ENCODE assay signal across 29 cellular contexts in genomic region chr3:114569186-114569585, GRCh38.
DNase-seq lines count a peak whose midpoint lies in the region; FAIRE-seq and TF ChIP-seq lines count a peak whose summit lies in the region.
"Had no signal": no experiment of that assay in that cellular context is flagged by ENCODE, and none has a peak within 500 bp of the region (broad histone marks: within the 10 kb centered on the region; RNA-seq: fewer than 3 reads in every experiment).

No MANE protein-coding gene starts in this region.

- H4K20me1 ChIP-seq in mammary epithelial cell (ENCODE audit: insufficient read depth, low read length) (no peaks in the 10 kb centered on the region), PC-9 (ENCODE audit: insufficient read depth) (no peaks in the 10 kb centered on the region), endothelial cell of umbilical vein (replicated peaks; ENCODE audit: control insufficient read depth, extremely low read depth, insufficient read depth, low read length) (peaks cover 4% of the 10 kb centered on the region)

- no peaks in the 10 kb centered on the region for H3K9me1 ChIP-seq in endothelial cell of umbilical vein (replicated peaks; ENCODE audit: control insufficient read depth, extremely low read depth, insufficient read depth, low read length)

- BruUV-seq in mammary epithelial cell (replicated peaks; lab: Mats Ljungman, UMichigan) = no TSS peak
- no TSS peak for BruUV-seq in PC-9 (replicated peaks; lab: Mats Ljungman, UMichigan)
- no TSS peak for BruUV-seq in endothelial cell of umbilical vein (replicated peaks; lab: Mats Ljungman, UMichigan)

- DNase-seq in mammary epithelial cell = peak; percentile 50
- no peak for DNase-seq in breast epithelium (ENCODE audit: low spot score in 2 of 2)
- DNase-seq in PC-9 = peak; percentile 19 to 36
- peak; percentile 48 for DNase-seq in endothelial cell of umbilical vein (ENCODE audit: low read depth, low spot score)
- DNase-seq in urothelium cell line (ENCODE audit: low spot score) = peak; percentile 14
- no peak for DNase-seq in HEK293T (ENCODE audit: extremely low spot score)
- no peak for DNase-seq in stimulated activated naive CD4-positive, alpha-beta T cell (lab: John Stamatoyannopoulos, UW)
- DNase-seq in right atrium auricular region (ENCODE audit: low spot score) = no peak
- DNase-seq: activated CD4-positive, alpha-beta T cell treated with anti-CD3 and anti-CD28 coated beads, Interleukin-2, amount 10 ng/mL, durations not matched to agents 24 days and 14 days; activated CD8-positive, alpha-beta memory T cell treated with anti-CD3 and anti-CD28 coated beads, Interleukin-2, amount 10 ng/mL, durations not matched to agents 7 days and 5 days; activated naive CD4-positive, alpha-beta T cell treated with Interleukin-2 at 50 U/mL for 16 hours; activated T-cell treated with anti-CD3 and anti-CD28 coated beads, Interleukin-2, amount 50 U/mL, for 72 hours; adrenal gland; BE2C; DMS53; hippocampal formation; immature natural killer cell; Kasumi-1; left ventricle myocardium superior; natural killer cell; occipital lobe; psoas muscle; SHP77; stimulated activated naive CD8-positive, alpha-beta T cell treated with anti-CD3 and anti-CD28 coated beads, Interleukin-15, amount 100 ng/mL, for 72 hours had no signal

- TF ChIP-seq POLR2A in breast epithelium (IDR thresholded peaks at IDR 0.05) = no peak
- TF ChIP-seq POLR2A in endothelial cell of umbilical vein (IDR thresholded peaks at IDR 0.05; ENCODE audit: low read depth, low read length) = no peak

- H3K9me3 ChIP-seq in mammary epithelial cell (replicated peaks; ENCODE audit: insufficient read depth, low read length) (no peaks in the 10 kb centered on the region), breast epithelium (no peaks in the 10 kb centered on the region), PC-9 (ENCODE audit: insufficient read depth, low read depth) (no peaks in the 10 kb centered on the region), endothelial cell of umbilical vein (replicated peaks; ENCODE audit: control insufficient read depth, insufficient read depth, low read length) (no peaks in the 10 kb centered on the region), right atrium auricular region (no peaks in the 10 kb centered on the region)
- H3K9me3 ChIP-seq: adrenal gland, BE2C, psoas muscle, vagina had no signal

- intact Hi-C loops in mammary epithelial cell (cut with micrococcal nuclease) = no loop called here
- intact Hi-C loops in breast epithelium (cut with DNase I; ENCODE audit: low total_unique reads) = no loop called here
- intact Hi-C loops in PC-9 (cut with micrococcal nuclease; ENCODE audit: unreplicated experiment) = no loop called here
- intact Hi-C loops in endothelial cell of umbilical vein (cut with micrococcal nuclease) = loop anchor here (5.0 kb wide), 1 partner anchor 53 kb away; no protein-coding TSS in a partner anchor

- TF ChIP-seq CTCF in mammary epithelial cell (conservative IDR thresholded peaks at IDR 0.05 in 1 of 2, IDR thresholded peaks at IDR 0.05 in 1 of 2; ENCODE audit: extremely low read depth in 1 of 2, insufficient read depth in 1 of 2, low read depth in 1 of 2, low read length in 2 of 2) (no peak), breast epithelium (IDR thresholded peaks at IDR 0.05) (no peak), PC-9 (conservative IDR thresholded peaks at IDR 0.05) (no peak), endothelial cell of umbilical vein (IDR thresholded peaks at IDR 0.05; ENCODE audit: extremely low read depth in 1 of 2, insufficient read depth in 1 of 2, low read depth in 1 of 2, low read length in 2 of 2) (no peak), right atrium auricular region (IDR thresholded peaks at IDR 0.05) (no peak)

- H3K4me1 ChIP-seq in mammary epithelial cell (ENCODE audit: insufficient read depth, low read length) = peaks cover 12% of the 10 kb centered on the region
- H3K4me1 ChIP-seq in breast epithelium = no peaks in the 10 kb centered on the region
- no peaks in the 10 kb centered on the region for H3K4me1 ChIP-seq in PC-9 (replicated peaks; ENCODE audit: insufficient read depth)
- peaks cover 24% of the 10 kb centered on the region for H3K4me1 ChIP-seq in endothelial cell of umbilical vein (ENCODE audit: control insufficient read depth, extremely low read depth, insufficient read depth, low read length)
- H3K4me1 ChIP-seq in right atrium auricular region = peaks cover 0 to 57% of the 10 kb centered on the region in 2 donors

- in situ Hi-C loops in mammary epithelial cell (cut with MboI; ENCODE audit: low sequenced_read_pairs in 2 of 2) = no loop called here

- dilution Hi-C loops in mammary epithelial cell (cut with HindIII; ENCODE audit: low sequenced_read_pairs) (no loop called here), endothelial cell of umbilical vein (cut with MboI; ENCODE audit: extremely low pct_ligation_motif_present, low sequenced_read_pairs) (no loop called here)

- H3F3A ChIP-seq in PC-9 (ENCODE audit: insufficient read depth, low read depth) = no peaks in the 10 kb centered on the region

- no peaks in the 10 kb centered on the region for H3K27me3 ChIP-seq in mammary epithelial cell (ENCODE audit: insufficient read depth, low read length)
- no peaks in the 10 kb centered on the region for H3K27me3 ChIP-seq in breast epithelium
- H3K27me3 ChIP-seq in PC-9 (ENCODE audit: insufficient read depth, low read depth) = no peaks in the 10 kb centered on the region
- H3K27me3 ChIP-seq in endothelial cell of umbilical vein (ENCODE audit: control insufficient read depth in 2 of 2, insufficient read depth in 2 of 2, low read length in 2 of 2) = no peaks in the 10 kb centered on the region
- no peaks in the 10 kb centered on the region for H3K27me3 ChIP-seq in right atrium auricular region
- H3K27me3 ChIP-seq: adrenal gland, BE2C, vagina had no signal

- H3K79me2 ChIP-seq in mammary epithelial cell (ENCODE audit: insufficient read depth, low read length) (no peaks in the 10 kb centered on the region), PC-9 (ENCODE audit: low read depth) (no peaks in the 10 kb centered on the region), endothelial cell of umbilical vein (ENCODE audit: control insufficient read depth, insufficient read depth, low read length) (no peaks in the 10 kb centered on the region)

- FAIRE-seq in endothelial cell of umbilical vein (lab: Jason Lieb, UNC) (no peak), urothelium cell line (lab: Jason Lieb, UNC) (peak; percentile 40)
- FAIRE-seq: frontal cortex, HepG2 had no signal

- no peaks in the 10 kb centered on the region for H3K9me2 ChIP-seq in PC-9 (ENCODE audit: insufficient read depth)

- H3K4me3 ChIP-seq in mammary epithelial cell (replicated peaks in 1 of 3; ENCODE audit: insufficient read depth in 1 of 3, low read depth in 2 of 3, low read length in 3 of 3) = no peak overlapping the region
- H3K4me3 ChIP-seq in breast epithelium = no peak overlapping the region
- H3K4me3 ChIP-seq in PC-9 = no peak overlapping the region
- H3K4me3 ChIP-seq in endothelial cell of umbilical vein (replicated peaks in 1 of 3; ENCODE audit: insufficient read depth in 1 of 3, low read depth in 1 of 3, low read length in 3 of 3) = no peak overlapping the region
- no peak overlapping the region for H3K4me3 ChIP-seq in right atrium auricular region
- H3K4me3 ChIP-seq: adrenal gland, psoas muscle, vagina had no signal

- H3K9ac ChIP-seq in mammary epithelial cell (ENCODE audit: insufficient read depth, low read length) (no peak overlapping the region), endothelial cell of umbilical vein (replicated peaks; ENCODE audit: extremely low read depth, insufficient read depth, low read length) (no peak overlapping the region)

- no peak overlapping the region for H3K4me2 ChIP-seq in mammary epithelial cell (ENCODE audit: insufficient read depth, low read depth, low read length)
- no peak overlapping the region for H3K4me2 ChIP-seq in PC-9
- no peak overlapping the region for H3K4me2 ChIP-seq in endothelial cell of umbilical vein (ENCODE audit: insufficient read depth, low read length)

- H3K27ac ChIP-seq in mammary epithelial cell (ENCODE audit: insufficient read depth, low read depth, low read length) = no peak overlapping the region
- H3K27ac ChIP-seq in breast epithelium = no peak overlapping the region
- no peak overlapping the region for H3K27ac ChIP-seq in PC-9
- no peak overlapping the region for H3K27ac ChIP-seq in endothelial cell of umbilical vein (ENCODE audit: insufficient read depth, low read depth, low read length)
- H3K27ac ChIP-seq in right atrium auricular region = no peak overlapping the region
- H3K27ac ChIP-seq: 22Rv1, adrenal gland, psoas muscle, vagina, VCaP had no signal

- POLR2A ChIA-PET in PC-9 (lab: Charles Lee; ENCODE audit: unreplicated experiment) (no interaction called here), endothelial cell of umbilical vein (lab: Charles Lee) (no interaction called here), HEK293T (lab: Yijun Ruan, JAX) (no interaction called here)

- peak overlapping the region; percentile 36 for H2AFZ ChIP-seq in mammary epithelial cell (ENCODE audit: low read depth, low read length)
- H2AFZ ChIP-seq in PC-9 = no peak overlapping the region
- no peak overlapping the region for H2AFZ ChIP-seq in endothelial cell of umbilical vein (ENCODE audit: low read depth, low read length)

- CTCF ChIA-PET in mammary epithelial cell (lab: Charles Lee; ENCODE audit: low non-redundant PET) = interaction anchor here (0.6 kb wide), 1 partner anchor 618 kb away, joined by 3 read pairs; no protein-coding TSS in a partner anchor
- CTCF ChIA-PET in PC-9 (lab: Charles Lee) = no interaction called here
- CTCF ChIA-PET in endothelial cell of umbilical vein (lab: Charles Lee) = interaction anchor here (0.7 to 1.7 kb wide), 2 partner anchors 9 to 15 kb away, joined by 3 to 9 read pairs; no protein-coding TSS in a partner anchor
- CTCF ChIA-PET in HEK293T (lab: Yijun Ruan, JAX) = no interaction called here

- 50% methylated on average over 2 of the region's 2 CpGs for WGBS in mammary epithelial cell (ENCODE audit: low coverage, missing lambda C conversion rate)

- no peaks in the 10 kb centered on the region for H3K36me3 ChIP-seq in mammary epithelial cell (ENCODE audit: insufficient read depth, low read length)
- H3K36me3 ChIP-seq in breast epithelium = peaks cover 4% of the 10 kb centered on the region
- no peaks in the 10 kb centered on the region for H3K36me3 ChIP-seq in PC-9 (ENCODE audit: low read depth)
- no peaks in the 10 kb centered on the region for H3K36me3 ChIP-seq in endothelial cell of umbilical vein (ENCODE audit: control insufficient read depth in 2 of 2, extremely low read depth in 1 of 2, insufficient read depth in 2 of 2, low read length in 2 of 2)
- no peaks in the 10 kb centered on the region for H3K36me3 ChIP-seq in right atrium auricular region
- H3K36me3 ChIP-seq: adrenal gland, BE2C, vagina had no signal

TF ChIP-seq in endothelial cell of umbilical vein, 7 proteins besides CTCF, POLR2A, EP300 and RAD21:
- TF ChIP-seq EZH2 (IDR thresholded peaks at IDR 0.05; ENCODE audit: borderline replicate concordance, low read depth, low read length, severe bottlenecking) (no peak), JUN (IDR thresholded peaks at IDR 0.05; ENCODE audit: borderline replicate concordance, insufficient read depth, insufficient read length, low read depth) (peak; percentile 20)

TF ChIP-seq in HEK293T, 16 proteins besides CTCF, POLR2A, EP300 and RAD21:
- TF ChIP-seq CTBP1 (IDR thresholded peaks at IDR 0.05; ENCODE audit: borderline replicate concordance) (no peak), ARNT (IDR thresholded peaks at IDR 0.05) (no peak)

Comparison
In these comparisons a context has a peak if more than half of its experiments do, and no peak if none do; other contexts are left out.
1. DNase-seq: peak in mammary epithelial cell (single experiment), PC-9 (2 of 2), endothelial cell of umbilical vein (single experiment) and urothelium cell line (single experiment); none in breast epithelium (0 of 2), HEK293T (single experiment), stimulated activated naive CD4-positive, alpha-beta T cell (0 of 6) and right atrium auricular region (single experiment).
2. CTCF ChIA-PET loops: an anchor here in mammary epithelial cell (0.6 kb wide) and endothelial cell of umbilical vein (0.7 to 1.7 kb wide); none called in PC-9 and HEK293T.